In genomic region chr3:194244167-194244566, GRCh38 we compare ENCODE assay signal across 28 cellular contexts.
"Had no signal": no experiment of that assay in that cellular context is flagged by ENCODE, and none has a peak within 500 bp of the region (broad histone marks: within the 10 kb centered on the region; RNA-seq: fewer than 3 reads in every experiment).

No MANE protein-coding gene starts in this region.

- H3K36me3 Mint-ChIP-seq: immature natural killer cell; mesothelial cell of epicardium; neural progenitor cell; stimulated activated effector memory CD8-positive, alpha-beta T cell treated with anti-CD3 and anti-CD28 coated beads, Interleukin-12 subunit alpha, Interleukin-12 subunit beta, amount 100 ng/mL, for 72 hours had no signal

- ATAC-seq: heart right ventricle; mucosa of descending colon; sciatic nerve; stimulated activated effector memory CD8-positive, alpha-beta T cell treated with anti-CD3 and anti-CD28 coated beads, Interleukin-12 subunit alpha, Interleukin-12 subunit beta, amount 100 ng/mL, for 72 hours; stimulated activated naive CD8-positive, alpha-beta T cell treated with anti-CD3 and anti-CD28 coated beads, Interleukin-15, Interleukin-2, amounts not matched to agents 100 U/mL and 50 U/mL, for 24 hours had no signal

- H3K27ac ChIP-seq: colonic mucosa, esophagus squamous epithelium, heart right ventricle, neural progenitor cell, parathyroid adenoma, thoracic aorta, tibial nerve, upper lobe of left lung, uterus had no signal

- H3K9me3 Mint-ChIP-seq: dendritic cell treated with granulocyte-macrophage colony-stimulating factor and Interleukin-4, amounts not matched to agents 40 ng/mL and 50 ng/mL, for 4 days; immature natural killer cell; mesothelial cell of epicardium; naive B cell; nephron; neural progenitor cell; stimulated activated effector memory CD8-positive, alpha-beta T cell treated with anti-CD3 and anti-CD28 coated beads, Interleukin-12 subunit alpha, Interleukin-12 subunit beta, amount 100 ng/mL, for 72 hours had no signal

- H3K9me3 ChIP-seq: colonic mucosa, esophagus squamous epithelium, heart right ventricle, mucosa of descending colon, thoracic aorta, tibial nerve, upper lobe of left lung, uterus had no signal

- H3K79me2 ChIP-seq: parathyroid adenoma had no signal

- H3K4me1 ChIP-seq: colonic mucosa, uterus had no signal

- H2AFZ ChIP-seq: neural progenitor cell, parathyroid adenoma had no signal

- H3K27ac Mint-ChIP-seq: dendritic cell treated with granulocyte-macrophage colony-stimulating factor and Interleukin-4, amounts not matched to agents 40 ng/mL and 50 ng/mL, for 4 days; immature natural killer cell; mesothelial cell of epicardium; naive B cell; nephron; neural progenitor cell; progenitor cell of endocrine pancreas; stimulated activated effector memory CD8-positive, alpha-beta T cell treated with anti-CD3 and anti-CD28 coated beads, Interleukin-12 subunit alpha, Interleukin-12 subunit beta, amount 100 ng/mL, for 72 hours had no signal

- H3K27me3 ChIP-seq: colonic mucosa, neural progenitor cell, tibial nerve, upper lobe of left lung, uterus had no signal

- H3K36me3 ChIP-seq: colonic mucosa, esophagus squamous epithelium, heart right ventricle, neural progenitor cell, thoracic aorta, tibial nerve, upper lobe of left lung, uterus had no signal

- DNase-seq: colonic mucosa; effector CD8-positive, alpha-beta T cell; erythroblast; esophagus squamous epithelium; glutamatergic neuron; heart right ventricle; hypothalamus; immature natural killer cell; islet precursor cell; kidney glomerular epithelial cell; mesenchymal stem cell; mucosa of descending colon; naive B cell; stimulated activated CD4-positive, alpha-beta T cell treated with anti-CD3 and anti-CD28 coated beads, Interleukin-2, amount 100 ng/mL, for 24 hours; stimulated activated CD4-positive, alpha-beta T cell treated with anti-CD3 and anti-CD28 coated beads, Interleukin-4, amount 100 ng/mL, for 24 hours; stimulated activated naive CD8-positive, alpha-beta T cell treated with anti-CD3 and anti-CD28 coated beads, Interleukin-15, Interleukin-2, amounts not matched to agents 100 U/mL and 50 U/mL, for 24 hours; upper lobe of left lung; uterus had no signal

- H3K4me2 ChIP-seq: neural progenitor cell had no signal

- H3K4me3 Mint-ChIP-seq: dendritic cell treated with granulocyte-macrophage colony-stimulating factor and Interleukin-4, amounts not matched to agents 40 ng/mL and 50 ng/mL, for 4 days; immature natural killer cell; mesothelial cell of epicardium; naive B cell; nephron; neural progenitor cell; stimulated activated effector memory CD8-positive, alpha-beta T cell treated with anti-CD3 and anti-CD28 coated beads, Interleukin-12 subunit alpha, Interleukin-12 subunit beta, amount 100 ng/mL, for 72 hours had no signal

- H3K4me3 ChIP-seq: colonic mucosa, esophagus squamous epithelium, heart right ventricle, mucosa of descending colon, neural progenitor cell, thoracic aorta, tibial nerve, upper lobe of left lung, uterus had no signal

- H3K4me1 Mint-ChIP-seq: immature natural killer cell; naive B cell; stimulated activated effector memory CD8-positive, alpha-beta T cell treated with anti-CD3 and anti-CD28 coated beads, Interleukin-12 subunit alpha, Interleukin-12 subunit beta, amount 100 ng/mL, for 72 hours had no signal
